In genomic region chr1:167755568-167756145, GRCh38 we compare ENCODE assay signal across 17 cellular contexts.
"Had no signal": no experiment of that assay in that cellular context is flagged by ENCODE, and none has a peak within 500 bp of the region (broad histone marks: within the 10 kb centered on the region; RNA-seq: fewer than 3 reads in every experiment).

No MANE protein-coding gene starts in this region.

- H3K27ac ChIP-seq: ascending aorta, thoracic aorta, uterus had no signal

- H3K9me3 ChIP-seq: ascending aorta, mucosa of descending colon, thoracic aorta, uterus had no signal

- H3K4me3 ChIP-seq: ascending aorta, lung, mucosa of descending colon, thoracic aorta, uterus had no signal

- FAIRE-seq: colon, frontal cortex had no signal

- ATAC-seq: activated CD8-positive, alpha-beta T cell treated with anti-CD3 and anti-CD28 coated beads, Interleukin-2, amount 10 ng/mL, durations not matched to agents 7 days and 5 days; activated naive CD8-positive, alpha-beta T cell treated with anti-CD3 and anti-CD28 coated beads, Interleukin-2, amount 50 U/mL, for 24 hours; mucosa of descending colon; naive thymus-derived CD8-positive, alpha-beta T cell; stimulated activated naive CD8-positive, alpha-beta T cell treated with anti-CD3 and anti-CD28 coated beads, Interleukin-15, amount 100 ng/mL, for 72 hours had no signal

- H3K27me3 ChIP-seq: ascending aorta, uterus had no signal

- H3K36me3 ChIP-seq: ascending aorta, thoracic aorta, uterus had no signal

- DNase-seq: activated CD4-positive, alpha-beta T cell treated with anti-CD3 and anti-CD28 coated beads for 48 hours; activated CD8-positive, alpha-beta memory T cell treated with anti-CD3 and anti-CD28 coated beads, Interleukin-2, amount 50 U/mL, for 48 hours; activated CD8-positive, alpha-beta T cell treated with anti-CD3 and anti-CD28 coated beads, Interleukin-2, amount 10 ng/mL, durations not matched to agents 7 days and 5 days; activated naive CD4-positive, alpha-beta T cell; activated naive CD8-positive, alpha-beta T cell treated with anti-CD3 and anti-CD28 coated beads, Interleukin-2, amount 50 U/mL, for 24 hours; mucosa of descending colon; naive thymus-derived CD8-positive, alpha-beta T cell; occipital lobe; stimulated activated CD4-positive, alpha-beta T cell treated with anti-CD3 and anti-CD28 coated beads, Interleukin-15, amount 100 ng/mL, for 24 hours; stimulated activated CD4-positive, alpha-beta T cell treated with anti-CD3 and anti-CD28 coated beads, Interleukin-4, amount 100 ng/mL, for 24 hours; stimulated activated naive CD8-positive, alpha-beta T cell treated with anti-CD3 and anti-CD28 coated beads, Interleukin-15, amount 100 ng/mL, for 72 hours; uterus had no signal
